Comparison of ENCODE assay signal across 9 cellular contexts in genomic region chr14:104475256-104475655, GRCh38.
"Had no signal": no experiment of that assay in that cellular context is flagged by ENCODE, and none has a peak within 500 bp of the region (broad histone marks: within the 10 kb centered on the region; RNA-seq: fewer than 3 reads in every experiment).

No MANE protein-coding gene starts in this region.

- DNase-seq: GM23248, GOT3, H7, H9, HCEC 1CT, HFFc6 had no signal

- H3K4me3 ChIP-seq: GM23248, GM23338, HAP-1 had no signal

- H2AFZ ChIP-seq: GM23248 had no signal

- H3K36me3 ChIP-seq: HAP-1 had no signal

- H3K4me2 ChIP-seq: GM23338 had no signal

- H3K4me1 ChIP-seq: HAP-1 had no signal

- H3K27ac ChIP-seq: GM23248 had no signal

- H3K9ac ChIP-seq: GM23248 had no signal

- ATAC-seq: GM23338, HCT116 had no signal

- H3K9me3 ChIP-seq: HAP-1 had no signal
